In genomic region chr11:35076201-35077100, GRCh38 we compare ENCODE assay signal across 18 cellular contexts.
DNase-seq lines count a peak whose midpoint lies in the region; ATAC-seq lines count a peak whose summit lies in the region.
"Had no signal": no experiment of that assay in that cellular context is flagged by ENCODE, and none has a peak within 500 bp of the region (broad histone marks: within the 10 kb centered on the region; RNA-seq: fewer than 3 reads in every experiment).

No MANE protein-coding gene starts in this region.

- H3K36me3 Mint-ChIP-seq in T-helper 1 cell treated with Interleukin-12 subunit alpha and Interleukin-12 subunit beta and Interleukin-4 antibody, amounts not matched to agents 30 μg/mL and 1 μg/mL, for 36 hours (ENCODE audit: low read depth), result peaks cover 16% of the 10 kb centered on the region
- peaks cover 11% of the 10 kb centered on the region for H3K36me3 Mint-ChIP-seq in central memory CD8-positive, alpha-beta T cell (ENCODE audit: insufficient read depth)
- peaks cover 0 to 22% (median 4%) of the 10 kb centered on the region in 5 donors for H3K36me3 Mint-ChIP-seq in naive thymus-derived CD4-positive, alpha-beta T cell
- H3K36me3 Mint-ChIP-seq: neural progenitor cell had no signal

- peak overlapping the region; percentile 43 for H3K27ac Mint-ChIP-seq in T-helper 1 cell treated with Interleukin-12 subunit alpha and Interleukin-12 subunit beta and Interleukin-4 antibody, amounts not matched to agents 30 μg/mL and 1 μg/mL, for 36 hours
- peak overlapping the region; percentile 83 for H3K27ac Mint-ChIP-seq in central memory CD8-positive, alpha-beta T cell (ENCODE audit: low read depth)
- peak overlapping the region; percentile 56 to 99 (median 96) for H3K27ac Mint-ChIP-seq in naive thymus-derived CD4-positive, alpha-beta T cell
- H3K27ac Mint-ChIP-seq: neural progenitor cell had no signal

- peak overlapping the region; percentile 75 for H3K27ac ChIP-seq in naive thymus-derived CD4-positive, alpha-beta T cell (ENCODE audit: low read depth, low read length)
- H3K27ac ChIP-seq: 22Rv1, neural progenitor cell, sigmoid colon, testis had no signal

- intact Hi-C loops in naive thymus-derived CD4-positive, alpha-beta T cell (cut with micrococcal nuclease), result no loop called here

- no peak overlapping the region for H3K4me3 ChIP-seq in MG63
- H3K4me3 ChIP-seq in naive thymus-derived CD4-positive, alpha-beta T cell (ENCODE audit: low read length), result peak overlapping the region; percentile 0
- H3K4me3 ChIP-seq: neural progenitor cell, sigmoid colon, testis had no signal

- no peaks in the 10 kb centered on the region for H3K27me3 ChIP-seq in MG63
- H3K27me3 ChIP-seq in naive thymus-derived CD4-positive, alpha-beta T cell (ENCODE audit: control insufficient read depth in 2 of 2, insufficient read depth in 2 of 2, low read length in 2 of 2), result no peaks in the 10 kb centered on the region
- H3K27me3 ChIP-seq: brain microvascular endothelial cell, neural progenitor cell, sigmoid colon, testis had no signal

- POLR2A ChIA-PET in naive thymus-derived CD4-positive, alpha-beta T cell (lab: Charles Lee), result interaction anchor here (0.6 to 7.7 kb wide), 14 partner anchors 10 to 160 kb away, joined by 3 to 66 read pairs (median 4); partner anchors contain the start of gene CD44

- no peaks in the 10 kb centered on the region for H3K36me3 ChIP-seq in MG63
- H3K36me3 ChIP-seq in naive thymus-derived CD4-positive, alpha-beta T cell (ENCODE audit: control insufficient read depth in 2 of 3, insufficient read depth in 3 of 3, low read length in 3 of 3), result no peaks in the 10 kb centered on the region
- H3K36me3 ChIP-seq: brain microvascular endothelial cell, neural progenitor cell, sigmoid colon had no signal

- no peaks in the 10 kb centered on the region; the same call in 1 of the 2 replicates for H3K9me3 ChIP-seq in MG63
- H3K9me3 ChIP-seq in naive thymus-derived CD4-positive, alpha-beta T cell (ENCODE audit: control insufficient read depth in 2 of 3, low read length in 3 of 3), result no peaks in the 10 kb centered on the region
- H3K9me3 ChIP-seq: sigmoid colon, testis had no signal

- H3K9me3 Mint-ChIP-seq in T-helper 1 cell treated with Interleukin-12 subunit alpha and Interleukin-12 subunit beta and Interleukin-4 antibody, amounts not matched to agents 30 μg/mL and 1 μg/mL, for 36 hours, result peaks cover 20% of the 10 kb centered on the region
- H3K9me3 Mint-ChIP-seq in central memory CD8-positive, alpha-beta T cell, result no peaks in the 10 kb centered on the region
- peaks cover 0 to 12% (median 0%) of the 10 kb centered on the region in 11 donors for H3K9me3 Mint-ChIP-seq in naive thymus-derived CD4-positive, alpha-beta T cell
- H3K9me3 Mint-ChIP-seq: neural progenitor cell had no signal

- H3K4me3 Mint-ChIP-seq in T-helper 1 cell treated with Interleukin-12 subunit alpha and Interleukin-12 subunit beta and Interleukin-4 antibody, amounts not matched to agents 30 μg/mL and 1 μg/mL, for 36 hours, result peak overlapping the region; percentile 15
- peak overlapping the region; percentile 23 for H3K4me3 Mint-ChIP-seq in central memory CD8-positive, alpha-beta T cell
- H3K4me3 Mint-ChIP-seq in naive thymus-derived CD4-positive, alpha-beta T cell, result peak overlapping the region; percentile 8 to 75 (median 58)
- H3K4me3 Mint-ChIP-seq: neural progenitor cell had no signal

- H3K4me1 Mint-ChIP-seq in T-helper 1 cell treated with Interleukin-12 subunit alpha and Interleukin-12 subunit beta and Interleukin-4 antibody, amounts not matched to agents 30 μg/mL and 1 μg/mL, for 36 hours (ENCODE audit: low read depth), result peaks cover 53% of the 10 kb centered on the region
- H3K4me1 Mint-ChIP-seq in central memory CD8-positive, alpha-beta T cell, result peaks cover 86% of the 10 kb centered on the region
- H3K4me1 Mint-ChIP-seq in naive thymus-derived CD4-positive, alpha-beta T cell, result peaks cover 59 to 95% (median 90%) of the 10 kb centered on the region in 7 donors
- H3K4me1 Mint-ChIP-seq: neural progenitor cell had no signal

- DNase-seq in T-helper 1 cell (no peak), MG63 (peak; percentile 79), NCI-H69 (lab: John Stamatoyannopoulos, UW) (no peak)
- no peak for DNase-seq in central memory CD8-positive, alpha-beta T cell (ENCODE audit: low spot score in 2 of 2)
- DNase-seq in naive thymus-derived CD4-positive, alpha-beta T cell, result no peak
- DNase-seq: activated T-cell treated with anti-CD3 and anti-CD28 coated beads, Interleukin-2, amount 50 U/mL, for 48 hours; brain microvascular endothelial cell; effector CD4-positive, alpha-beta T cell; NCI-H1436 treated with DMSO at 0.1 percent for 48 hours; NCI-H524 treated with DMSO at 0.1 percent for 48 hours; SHP77; sigmoid colon; testis had no signal

- CTCF ChIA-PET in naive thymus-derived CD4-positive, alpha-beta T cell (lab: Charles Lee), result interaction anchor here (1.0 to 1.3 kb wide), 3 partner anchors 10 to 89 kb away, joined by 3 to 6 read pairs (median 4); no protein-coding TSS in a partner anchor

- no peak for ATAC-seq in central memory CD8-positive, alpha-beta T cell (replicated peaks; ENCODE audit: extremely low read depth, poor library complexity, severe bottlenecking)
- ATAC-seq in naive thymus-derived CD4-positive, alpha-beta T cell, result no peak
- no peak for ATAC-seq in HG03457 (IDR thresholded peaks at IDR 0.05; ENCODE audit: unreplicated experiment)
- no peak for ATAC-seq in HG03469 (IDR thresholded peaks at IDR 0.05; ENCODE audit: unreplicated experiment)

- H3K4me1 ChIP-seq in naive thymus-derived CD4-positive, alpha-beta T cell (ENCODE audit: control insufficient read depth in 2 of 2, insufficient read depth in 2 of 2, low read length in 2 of 2), result peaks cover 44 to 64% of the 10 kb centered on the region in 2 donors
- H3K4me1 ChIP-seq: neural progenitor cell, sigmoid colon, testis had no signal

- H3K27me3 Mint-ChIP-seq in T-helper 1 cell treated with Interleukin-12 subunit alpha and Interleukin-12 subunit beta and Interleukin-4 antibody, amounts not matched to agents 30 μg/mL and 1 μg/mL, for 36 hours (ENCODE audit: low read depth), result peaks cover 4% of the 10 kb centered on the region
- no peaks in the 10 kb centered on the region for H3K27me3 Mint-ChIP-seq in central memory CD8-positive, alpha-beta T cell
- no peaks in the 10 kb centered on the region for H3K27me3 Mint-ChIP-seq in naive thymus-derived CD4-positive, alpha-beta T cell

Comparison
In these comparisons a context has a peak if more than half of its experiments do, and no peak if none do; other contexts are left out.
1. H3K27ac Mint-ChIP-seq: peak in every context shown above with its lines; median percentile 96 in naive thymus-derived CD4-positive, alpha-beta T cell; 83 in central memory CD8-positive, alpha-beta T cell; 43 in T-helper 1 cell treated with Interleukin-12 subunit alpha and Interleukin-12 subunit beta and Interleukin-4 antibody, amounts not matched to agents 30 μg/mL and 1 μg/mL, for 36 hours.